In genomic region chr17:44359001-44359400, GRCh38 we compare ENCODE assay signal across 23 cellular contexts.
"Had no signal": no experiment of that assay in that cellular context is flagged by ENCODE, and none has a peak within 500 bp of the region (broad histone marks: within the 10 kb centered on the region; RNA-seq: fewer than 3 reads in every experiment).

No MANE protein-coding gene starts in this region.

- H3K27ac ChIP-seq: adrenal gland, hepatocyte, lower lobe of right lung, tibial artery, uterus had no signal

- ATAC-seq: activated CD4-positive, alpha-beta T cell treated with anti-CD3 and anti-CD28 coated beads for 36 hours; activated naive CD4-positive, alpha-beta T cell treated with anti-CD3 and anti-CD28 coated beads, Interleukin-2, amount 50 U/mL, for 72 hours; left cardiac atrium; lower lobe of right lung; natural killer cell treated with Interleukin-12 subunit alpha and Interleukin-12 subunit beta and Interleukin-15 and Interleukin-18, amount 100 ng/mL, for 72 hours; stimulated activated naive CD8-positive, alpha-beta T cell treated with anti-CD3 and anti-CD28 coated beads, Interleukin-15, Interleukin-2, amounts not matched to agents 100 U/mL and 50 U/mL, for 24 hours; WTC11 had no signal

- H3K9me3 ChIP-seq: adrenal gland, lower lobe of right lung, tibial artery, uterus had no signal

- H3K4me3 Mint-ChIP-seq: activated CD4-positive, alpha-beta T cell treated with anti-CD3 and anti-CD28 coated beads for 36 hours; mesothelial cell of epicardium; natural killer cell treated with Interleukin-12 subunit alpha and Interleukin-12 subunit beta and Interleukin-15 and Interleukin-18, amount 100 ng/mL, for 72 hours; T-helper 2 cell treated with Interferon-gamma antibody and Interleukin-4, amounts not matched to agents 5 μg/mL and 100 μg/mL, for 36 hours; WTC11 had no signal

- H3K27me3 ChIP-seq: adrenal gland, hepatocyte, uterus had no signal

- H3K36me3 ChIP-seq: adrenal gland, lower lobe of right lung, tibial artery, uterus had no signal

- H3K4me3 ChIP-seq: adrenal gland, hepatocyte, lower lobe of right lung, tibial artery, uterus had no signal

- H3K4me2 ChIP-seq: hepatocyte had no signal

- DNase-seq: activated CD4-positive, alpha-beta T cell treated with anti-CD3 and anti-CD28 coated beads for 36 hours; activated CD4-positive, alpha-beta T cell treated with anti-CD3 and anti-CD28 coated beads, Interleukin-2, amount 50 U/mL, for 48 hours; activated gamma-delta T cell treated with Interleukin-2 at 50 U/mL for 16 hours; adrenal gland; dermis blood vessel endothelial cell; effector memory CD4-positive, alpha-beta T cell; foreskin fibroblast; left cardiac atrium; lower lobe of right lung; occipital lobe; stimulated activated CD4-positive, alpha-beta T cell treated with anti-CD3 and anti-CD28 coated beads, Interleukin-12 subunit alpha, Interleukin-12 subunit beta, amount 100 ng/mL, for 4 hours; stimulated activated CD4-positive, alpha-beta T cell treated with anti-CD3 and anti-CD28 coated beads, Interleukin-1b, Interleukin-23, amount 100 ng/mL, for 48 hours; stimulated activated CD8-positive, alpha-beta memory T cell treated with anti-CD3 and anti-CD28 coated beads, Interleukin-4, amount 100 ng/mL, for 48 hours; stimulated activated naive CD8-positive, alpha-beta T cell treated with anti-CD3 and anti-CD28 coated beads, Interleukin-15, Interleukin-2, amounts not matched to agents 100 U/mL and 50 U/mL, for 24 hours; tibial artery; uterus had no signal

- H3K9me3 Mint-ChIP-seq: activated naive CD4-positive, alpha-beta T cell treated with anti-CD3 and anti-CD28 coated beads, Interleukin-2, amount 50 U/mL, for 72 hours; mesothelial cell of epicardium; natural killer cell treated with Interleukin-12 subunit alpha and Interleukin-12 subunit beta and Interleukin-15 and Interleukin-18, amount 100 ng/mL, for 72 hours; T-helper 2 cell treated with Interferon-gamma antibody and Interleukin-4, amounts not matched to agents 5 μg/mL and 100 μg/mL, for 36 hours; WTC11 had no signal

- H3K36me3 Mint-ChIP-seq: activated naive CD4-positive, alpha-beta T cell treated with anti-CD3 and anti-CD28 coated beads, Interleukin-2, amount 50 U/mL, for 72 hours; natural killer cell treated with Interleukin-12 subunit alpha and Interleukin-12 subunit beta and Interleukin-15 and Interleukin-18, amount 100 ng/mL, for 72 hours; WTC11 had no signal

- H3K27ac Mint-ChIP-seq: activated CD4-positive, alpha-beta T cell treated with anti-CD3 and anti-CD28 coated beads for 36 hours; activated naive CD4-positive, alpha-beta T cell treated with anti-CD3 and anti-CD28 coated beads, Interleukin-2, amount 50 U/mL, for 72 hours; mesothelial cell of epicardium; natural killer cell treated with Interleukin-12 subunit alpha and Interleukin-12 subunit beta and Interleukin-15 and Interleukin-18, amount 100 ng/mL, for 72 hours; progenitor cell of endocrine pancreas; T-helper 2 cell treated with Interferon-gamma antibody and Interleukin-4, amounts not matched to agents 5 μg/mL and 100 μg/mL, for 36 hours; WTC11 had no signal

- H2AFZ ChIP-seq: hepatocyte had no signal
